In the genomic region with DNA sequence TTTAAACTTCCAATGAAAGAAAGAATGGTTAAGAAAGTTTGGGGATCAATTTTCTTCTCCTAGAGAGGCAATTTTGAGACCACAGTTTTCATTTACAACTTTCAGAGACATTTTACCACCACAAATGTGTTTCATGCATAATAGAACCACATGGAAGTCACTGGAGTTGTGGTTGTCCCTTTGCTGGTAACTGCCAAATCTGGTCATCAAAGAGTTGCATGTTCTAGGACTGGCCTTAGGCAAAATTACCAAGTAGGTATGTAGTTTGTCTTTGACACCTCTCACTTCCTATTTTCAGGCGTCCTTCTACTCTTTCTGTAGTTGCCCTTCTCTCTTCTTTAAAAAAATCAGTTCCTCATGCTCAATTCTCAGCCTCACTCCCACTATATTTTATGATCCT, we compare ENCODE assay signal across 15 cellular contexts. TPM values are rescaled to one million over a fixed set of nuclear protein-coding genes. Genes with fewer than 3 reads are reported as not detected.
A peak's percentile ranks its signal among the peaks of the same experiment; 100 is the strongest.
DNase-seq lines count a peak whose midpoint lies in the region; ATAC-seq lines count a peak whose summit lies in the region.
"Had no signal": no experiment of that assay in that cellular context is flagged by ENCODE, and none has a peak within 500 bp of the region (broad histone marks: within the 10 kb centered on the region; RNA-seq: fewer than 3 reads in every experiment).

No MANE protein-coding gene starts in this region.

- ATAC-seq in GM18519 (IDR thresholded peaks at IDR 0.05; ENCODE audit: low FRiP score, unreplicated experiment) (peak; percentile 62), GM21367 (IDR thresholded peaks at IDR 0.05; ENCODE audit: unreplicated experiment) (peak; percentile 73), HG02885 (IDR thresholded peaks at IDR 0.05; ENCODE audit: poor library complexity, unreplicated experiment) (peak; percentile 83), HG03521 (IDR thresholded peaks at IDR 0.05; ENCODE audit: unreplicated experiment) (peak; percentile 80)

- DNase-seq in NCI-H526 (lab: John Stamatoyannopoulos, UW) (no peak), SKM-1 (lab: John Stamatoyannopoulos, UW; ENCODE audit: unreplicated experiment) (no peak), NCI-H748 (lab: John Stamatoyannopoulos, UW; ENCODE audit: unreplicated experiment) (no peak), SK-N-DZ (ENCODE audit: low spot score) (no peak)
- DNase-seq: activated T-cell treated with anti-CD3 and anti-CD28 coated beads for 4 hours, AML-193, amygdala, dermis blood vessel endothelial cell, MG63, NCI-H446 treated with DMSO at 0.1 percent for 48 hours, SHP77 had no signal

RNA-seq across cellular contexts. Expression of a gene that starts 54.3 kb away (rescaled TPM):
- polyA plus RNA-seq in SK-N-DZ (2014; cell fraction: cytosol; rRNA removed) = 45.1 and 51.7 TPM in 2 replicates
- 17.5 and 30.8 TPM in 2 replicates for polyA plus RNA-seq in SK-N-DZ (2014; cell fraction: nucleus; rRNA removed)
